In genomic region chr14:95234426-95234825, GRCh38 we compare ENCODE assay signal across 1 cellular context.
TF ChIP-seq lines count a peak whose summit lies in the region.

No MANE protein-coding gene starts in this region.

TF ChIP-seq in SK-N-SH, 30 proteins besides CTCF, POLR2A, EP300 and RAD21 (continued from another document):
- TF ChIP-seq IRF3 (IDR thresholded peaks at IDR 0.05; ENCODE audit: low read depth, low read length): no peak
